In genomic region chr9:107624216-107624948, GRCh38 we compare ENCODE assay signal across 12 cellular contexts.
DNase-seq lines count a peak whose midpoint lies in the region; ATAC-seq and TF ChIP-seq lines count a peak whose summit lies in the region.
"Had no signal": no experiment of that assay in that cellular context is flagged by ENCODE, and none has a peak within 500 bp of the region (broad histone marks: within the 10 kb centered on the region; RNA-seq: fewer than 3 reads in every experiment).

No MANE protein-coding gene starts in this region.

- TF ChIP-seq EP300 in gastroesophageal sphincter (IDR thresholded peaks at IDR 0.05) (no peak), transverse colon (IDR thresholded peaks at IDR 0.05; ENCODE audit: low read depth) (no peak)

- TF ChIP-seq CTCF in gastroesophageal sphincter (IDR thresholded peaks at IDR 0.05), result no peak
- no peak for TF ChIP-seq CTCF in transverse colon (IDR thresholded peaks at IDR 0.05)

- intact Hi-C loops in transverse colon (cut with DNase I; ENCODE audit: low total_unique reads), result no loop called here

- DNase-seq in HT1080 (ENCODE audit: low read depth), result peak; percentile 42
- peak; percentile 22 for DNase-seq in amniotic stem cell (lab: John Stamatoyannopoulos, UW)
- no peak for DNase-seq in transverse colon
- no peak for DNase-seq in kidney glomerular epithelial cell (lab: John Stamatoyannopoulos, UW)
- no peak for DNase-seq in Ammon's horn (ENCODE audit: low spot score)
- DNase-seq: activated gamma-delta T cell treated with Interleukin-2 at 50 U/mL for 16 hours; CD4-positive, alpha-beta memory T cell; islet precursor cell; SJCRH30; thyroid gland had no signal

- TF ChIP-seq POLR2A in gastroesophageal sphincter (IDR thresholded peaks at IDR 0.05) (no peak), transverse colon (IDR thresholded peaks at IDR 0.05) (no peak)

- H3K36me3 ChIP-seq in gastroesophageal sphincter, result no peaks in the 10 kb centered on the region
- no peaks in the 10 kb centered on the region for H3K36me3 ChIP-seq in transverse colon
- H3K36me3 ChIP-seq: SJCRH30, thyroid gland had no signal

- no peaks in the 10 kb centered on the region for H3K9me3 ChIP-seq in gastroesophageal sphincter
- H3K9me3 ChIP-seq in transverse colon, result no peaks in the 10 kb centered on the region
- H3K9me3 ChIP-seq: SJCRH30, thyroid gland had no signal

- ATAC-seq in gastroesophageal sphincter, result peak; percentile 71
- no peak for ATAC-seq in GM18519 (IDR thresholded peaks at IDR 0.05; ENCODE audit: low FRiP score, unreplicated experiment)

- in situ Hi-C loops in transverse colon (cut with MboI; ENCODE audit: low pct_ligation_motif_present in 1 of 4, low pct_unique_long_range_greater_than_20kb in 1 of 4, low sequenced_read_pairs in 3 of 4), result no loop called here

- H3K4me3 ChIP-seq in gastroesophageal sphincter (no peak overlapping the region), transverse colon (no peak overlapping the region)
- H3K4me3 ChIP-seq: SJCRH30, thyroid gland had no signal

- H3K4me1 ChIP-seq in gastroesophageal sphincter (no peaks in the 10 kb centered on the region), transverse colon (peaks cover 8 to 30% (median 25%) of the 10 kb centered on the region in 4 donors)
- H3K4me1 ChIP-seq: SJCRH30, thyroid gland had no signal

- WGBS in gastroesophageal sphincter (ENCODE audit: low coverage in 1 of 2), 2 donors, result 47 to 81% methylated on average over 7 to 10 of the region's 15 CpGs
- 82 to 85% methylated on average over 4 to 15 of the region's 15 CpGs for WGBS in transverse colon (ENCODE audit: low coverage in 1 of 2), 2 donors

- H3K27ac ChIP-seq in gastroesophageal sphincter (peak overlapping the region in 2 of 4 donors; percentile 38 to 45), transverse colon (peak overlapping the region in 3 of 4 donors; percentile 9 to 25 (median 16))
- H3K27ac ChIP-seq: SJCRH30, thyroid gland had no signal

- H3K27me3 ChIP-seq in gastroesophageal sphincter, result no peaks in the 10 kb centered on the region
- H3K27me3 ChIP-seq in transverse colon, result no peaks in the 10 kb centered on the region
- H3K27me3 ChIP-seq: thyroid gland had no signal

Comparison
In these comparisons a context has a peak if more than half of its experiments do, and no peak if none do; other contexts are left out.
1. DNase-seq: peak in HT1080 (single experiment) and amniotic stem cell (single experiment); none in transverse colon (single experiment), kidney glomerular epithelial cell (single experiment) and Ammon's horn (single experiment).